In the genomic region with DNA sequence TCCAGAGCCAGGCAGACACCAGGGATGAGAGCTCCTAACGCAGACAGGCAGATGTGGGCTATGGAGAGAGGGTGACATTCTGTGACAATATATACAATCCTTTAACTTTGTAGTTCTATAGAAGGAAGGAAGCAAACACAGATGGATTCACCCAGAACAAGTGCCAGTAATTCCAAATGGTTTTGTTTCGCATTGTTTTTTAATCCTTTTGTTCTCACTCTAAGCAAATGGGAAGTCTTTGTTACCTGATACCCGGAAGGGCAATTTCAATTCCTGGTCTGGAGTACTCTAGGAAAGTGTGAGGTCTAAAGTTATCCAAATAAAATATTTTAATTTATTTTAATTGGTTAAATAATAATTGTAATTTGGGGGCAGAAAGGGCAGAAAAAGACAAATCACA, we compare ENCODE assay signal across 1 cellular context.
TF ChIP-seq lines count a peak whose summit lies in the region.

No MANE protein-coding gene starts in this region.

TF ChIP-seq in GM23338, 12 proteins besides CTCF, POLR2A, EP300 and RAD21 (continued from another document):
- TF ChIP-seq, protein P1, sequence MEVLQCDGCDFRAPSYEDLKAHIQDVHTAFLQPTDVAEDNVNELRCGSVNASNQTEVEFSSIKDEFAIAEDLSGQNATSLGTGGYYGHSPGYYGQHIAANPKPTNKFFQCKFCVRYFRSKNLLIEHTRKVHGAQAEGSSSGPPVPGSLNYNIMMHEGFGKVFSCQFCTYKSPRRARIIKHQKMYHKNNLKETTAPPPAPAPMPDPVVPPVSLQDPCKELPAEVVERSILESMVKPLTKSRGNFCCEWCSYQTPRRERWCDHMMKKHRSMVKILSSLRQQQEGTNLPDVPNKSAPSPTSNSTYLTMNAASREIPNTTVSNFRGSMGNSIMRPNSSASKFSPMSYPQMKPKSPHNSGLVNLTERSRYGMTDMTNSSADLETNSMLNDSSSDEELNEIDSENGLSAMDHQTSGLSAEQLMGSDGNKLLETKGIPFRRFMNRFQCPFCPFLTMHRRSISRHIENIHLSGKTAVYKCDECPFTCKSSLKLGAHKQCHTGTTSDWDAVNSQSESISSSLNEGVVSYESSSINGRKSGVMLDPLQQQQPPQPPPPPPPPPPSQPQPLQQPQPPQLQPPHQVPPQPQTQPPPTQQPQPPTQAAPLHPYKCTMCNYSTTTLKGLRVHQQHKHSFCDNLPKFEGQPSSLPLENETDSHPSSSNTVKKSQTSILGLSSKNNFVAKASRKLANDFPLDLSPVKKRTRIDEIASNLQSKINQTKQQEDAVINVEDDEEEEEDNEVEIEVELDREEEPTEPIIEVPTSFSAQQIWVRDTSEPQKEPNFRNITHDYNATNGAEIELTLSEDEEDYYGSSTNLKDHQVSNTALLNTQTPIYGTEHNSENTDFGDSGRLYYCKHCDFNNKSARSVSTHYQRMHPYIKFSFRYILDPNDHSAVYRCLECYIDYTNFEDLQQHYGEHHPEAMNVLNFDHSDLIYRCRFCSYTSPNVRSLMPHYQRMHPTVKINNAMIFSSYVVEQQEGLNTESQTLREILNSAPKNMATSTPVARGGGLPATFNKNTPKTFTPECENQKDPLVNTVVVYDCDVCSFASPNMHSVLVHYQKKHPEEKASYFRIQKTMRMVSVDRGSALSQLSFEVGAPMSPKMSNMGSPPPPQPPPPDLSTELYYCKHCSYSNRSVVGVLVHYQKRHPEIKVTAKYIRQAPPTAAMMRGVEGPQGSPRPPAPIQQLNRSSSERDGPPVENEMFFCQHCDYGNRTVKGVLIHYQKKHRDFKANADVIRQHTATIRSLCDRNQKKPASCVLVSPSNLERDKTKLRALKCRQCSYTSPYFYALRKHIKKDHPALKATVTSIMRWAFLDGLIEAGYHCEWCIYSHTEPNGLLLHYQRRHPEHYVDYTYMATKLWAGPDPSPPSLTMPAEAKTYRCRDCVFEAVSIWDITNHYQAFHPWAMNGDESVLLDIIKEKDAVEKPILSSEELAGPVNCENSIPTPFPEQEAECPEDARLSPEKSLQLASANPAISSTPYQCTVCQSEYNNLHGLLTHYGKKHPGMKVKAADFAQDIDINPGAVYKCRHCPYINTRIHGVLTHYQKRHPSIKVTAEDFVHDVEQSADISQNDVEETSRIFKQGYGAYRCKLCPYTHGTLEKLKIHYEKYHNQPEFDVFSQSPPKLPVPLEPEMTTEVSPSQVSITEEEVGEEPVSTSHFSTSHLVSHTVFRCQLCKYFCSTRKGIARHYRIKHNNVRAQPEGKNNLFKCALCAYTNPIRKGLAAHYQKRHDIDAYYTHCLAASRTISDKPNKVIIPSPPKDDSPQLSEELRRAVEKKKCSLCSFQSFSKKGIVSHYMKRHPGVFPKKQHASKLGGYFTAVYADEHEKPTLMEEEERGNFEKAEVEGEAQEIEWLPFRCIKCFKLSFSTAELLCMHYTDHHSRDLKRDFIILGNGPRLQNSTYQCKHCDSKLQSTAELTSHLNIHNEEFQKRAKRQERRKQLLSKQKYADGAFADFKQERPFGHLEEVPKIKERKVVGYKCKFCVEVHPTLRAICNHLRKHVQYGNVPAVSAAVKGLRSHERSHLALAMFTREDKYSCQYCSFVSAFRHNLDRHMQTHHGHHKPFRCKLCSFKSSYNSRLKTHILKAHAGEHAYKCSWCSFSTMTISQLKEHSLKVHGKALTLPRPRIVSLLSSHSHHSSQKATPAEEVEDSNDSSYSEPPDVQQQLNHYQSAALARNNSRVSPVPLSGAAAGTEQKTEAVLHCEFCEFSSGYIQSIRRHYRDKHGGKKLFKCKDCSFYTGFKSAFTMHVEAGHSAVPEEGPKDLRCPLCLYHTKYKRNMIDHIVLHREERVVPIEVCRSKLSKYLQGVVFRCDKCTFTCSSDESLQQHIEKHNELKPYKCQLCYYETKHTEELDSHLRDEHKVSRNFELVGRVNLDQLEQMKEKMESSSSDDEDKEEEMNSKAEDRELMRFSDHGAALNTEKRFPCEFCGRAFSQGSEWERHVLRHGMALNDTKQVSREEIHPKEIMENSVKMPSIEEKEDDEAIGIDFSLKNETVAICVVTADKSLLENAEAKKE (CRISPR knock-in tag; IDR thresholded peaks at IDR 0.05): no peak
